Comparison of ENCODE assay signal across 11 cellular contexts in genomic region chr7:127598318-127598717, GRCh38. TPM values are rescaled to one million over a fixed set of nuclear protein-coding genes. Genes with fewer than 3 reads are reported as not detected.
DNase-seq lines count a peak whose midpoint lies in the region; ATAC-seq, FAIRE-seq and TF ChIP-seq lines count a peak whose summit lies in the region.
"Had no signal": no experiment of that assay in that cellular context is flagged by ENCODE, and none has a peak within 500 bp of the region (broad histone marks: within the 10 kb centered on the region; RNA-seq: fewer than 3 reads in every experiment).

No MANE protein-coding gene starts in this region.

- H3K27me3 ChIP-seq in keratinocyte (ENCODE audit: control insufficient read depth, extremely low read depth, insufficient read depth, low read length), result no peaks in the 10 kb centered on the region
- H3K27me3 ChIP-seq: heart right ventricle had no signal

- ATAC-seq in GM18502 (IDR thresholded peaks at IDR 0.05; ENCODE audit: poor library complexity, unreplicated experiment), result no peak
- no peak for ATAC-seq in naive thymus-derived CD8-positive, alpha-beta T cell
- ATAC-seq: heart right ventricle had no signal

- no peaks in the 10 kb centered on the region for H3K79me2 ChIP-seq in keratinocyte (ENCODE audit: control insufficient read depth, insufficient read depth, low read length)

- no peaks in the 10 kb centered on the region for H3K4me1 ChIP-seq in keratinocyte (ENCODE audit: control insufficient read depth, extremely low read depth, insufficient read depth, low read length)

- H3K4me3 ChIP-seq in keratinocyte (ENCODE audit: control insufficient read depth in 2 of 3, extremely low read depth in 1 of 3, insufficient read depth in 2 of 3, low read depth in 1 of 3, low read length in 3 of 3), result no peak overlapping the region
- H3K4me3 ChIP-seq: heart right ventricle had no signal

- no peak overlapping the region for H2AFZ ChIP-seq in keratinocyte (ENCODE audit: control insufficient read depth, low read length)

- no peaks in the 10 kb centered on the region for H4K20me1 ChIP-seq in keratinocyte (ENCODE audit: control insufficient read depth, extremely low read depth, insufficient read depth, low read length)

- no peaks in the 10 kb centered on the region for H3K36me3 ChIP-seq in keratinocyte (ENCODE audit: control insufficient read depth in 2 of 2, extremely low read depth in 1 of 2, insufficient read depth in 2 of 2, low read length in 2 of 2)
- H3K36me3 ChIP-seq: heart right ventricle had no signal

- H3K4me3 Mint-ChIP-seq in naive thymus-derived CD8-positive, alpha-beta T cell, result no peak overlapping the region

- no peak overlapping the region for H3K4me2 ChIP-seq in keratinocyte (ENCODE audit: control insufficient read depth, extremely low read depth, insufficient read depth, low read depth, low read length)

- peaks cover 0 to 3% (median 0%) of the 10 kb centered on the region in 4 donors for H3K4me1 Mint-ChIP-seq in naive thymus-derived CD8-positive, alpha-beta T cell

- peaks cover 0 to 11% (median 6%) of the 10 kb centered on the region in 3 donors for H3K36me3 Mint-ChIP-seq in naive thymus-derived CD8-positive, alpha-beta T cell

- DNase-seq in NCI-H69 (lab: John Stamatoyannopoulos, UW) (peak; percentile 73), keratinocyte (ENCODE audit: low read depth, low spot score) (no peak), GM03348 (ENCODE audit: low spot score) (no peak)
- DNase-seq in naive thymus-derived CD8-positive, alpha-beta T cell, result no peak
- DNase-seq: activated CD4-positive, CD25-positive, alpha-beta regulatory T cell; heart right ventricle; NCI-H524; stimulated activated CD8-positive, alpha-beta memory T cell treated with anti-CD3 and anti-CD28 coated beads, Interleukin-4, amount 100 ng/mL, for 48 hours had no signal

- H3K9me3 ChIP-seq in keratinocyte (ENCODE audit: control insufficient read depth, low read depth, low read length), result no peaks in the 10 kb centered on the region
- H3K9me3 ChIP-seq: heart right ventricle had no signal

- no peaks in the 10 kb centered on the region for H3K9me3 Mint-ChIP-seq in naive thymus-derived CD8-positive, alpha-beta T cell

- H3K27ac Mint-ChIP-seq in naive thymus-derived CD8-positive, alpha-beta T cell, result no peak overlapping the region

- H3K27me3 Mint-ChIP-seq in naive thymus-derived CD8-positive, alpha-beta T cell, result peaks cover 0 to 2% (median 0%) of the 10 kb centered on the region in 5 donors

- dilution Hi-C loops in keratinocyte (cut with MboI; ENCODE audit: extremely low pct_ligation_motif_present, low sequenced_read_pairs), result no loop called here

- POLR2A ChIA-PET in naive thymus-derived CD8-positive, alpha-beta T cell (lab: Charles Lee), result no interaction called here

- no peak overlapping the region for H3K9ac ChIP-seq in keratinocyte (ENCODE audit: control insufficient read depth, extremely low read depth, insufficient read depth, low read length)

- FAIRE-seq in keratinocyte (lab: Jason Lieb, UNC), result no peak

- TF ChIP-seq CTCF in GM12873 (IDR thresholded peaks at IDR 0.05; ENCODE audit: insufficient read depth, low read depth, low read length, missing control alignments) (peak; percentile 50), keratinocyte (optimal IDR thresholded peaks at IDR 0.05 in 1 of 3, IDR thresholded peaks at IDR 0.05 in 1 of 3, conservative IDR thresholded peaks at IDR 0.05 in 1 of 3; ENCODE audit: extremely low read depth in 1 of 3, insufficient read depth in 2 of 3, low read length in 3 of 3) (peak; percentile 44 to 68 (median 45))

- H3K9me1 ChIP-seq in keratinocyte (ENCODE audit: control insufficient read depth, extremely low read depth, insufficient read depth, low read length), result no peaks in the 10 kb centered on the region

- H3K27ac ChIP-seq in keratinocyte (ENCODE audit: control insufficient read depth, insufficient read depth, low read length), result no peak overlapping the region
- H3K27ac ChIP-seq: heart right ventricle had no signal

RNA-seq across cellular contexts. Expression of gene FSCN3, which starts 4.8 kb away (rescaled TPM):
- polyA plus RNA-seq in keratinocyte, result 0.31 to 1.2 TPM (median 0.51 TPM) in 3 replicates
- polyA plus RNA-seq in keratinocyte (2011; ENCODE audit: low read depth), result 0.16 TPM
- 0.46 and 0.87 TPM in 2 replicates for polyA plus RNA-seq in keratinocyte (2011; cell fraction: cytosol; rRNA removed)
- polyA plus RNA-seq in keratinocyte (2011; cell fraction: nucleus; rRNA removed), result 1.2 and 1.6 TPM in 2 replicates
- 0.61 and 0.83 TPM in 2 replicates for polyA plus RNA-seq in keratinocyte (2012; ENCODE audit: low replicate concordance)
- polyA minus RNA-seq in keratinocyte, result 1.2 TPM in 1 of 3 replicates, not detected in the others
- polyA minus RNA-seq in keratinocyte (2011; cell fraction: cytosol; rRNA and poly(A)+ RNA removed), result not detected
- polyA minus RNA-seq in keratinocyte (2011; cell fraction: nucleus; rRNA and poly(A)+ RNA removed), result not detected in 2 replicates
- total RNA-seq in naive thymus-derived CD8-positive, alpha-beta T cell, result 1 to 10 TPM; 4.6 to 7.4 TPM
- under 1 TPM; 0.29 to 0.57 (median 0.48) TPM for polyA plus RNA-seq in naive thymus-derived CD8-positive, alpha-beta T cell

RNA-seq across cellular contexts. Expression of gene ARF5, which starts 10.1 kb away (rescaled TPM):
- polyA plus RNA-seq in keratinocyte, result 258 to 322 TPM (median 274 TPM) in 3 replicates
- 663 TPM for polyA plus RNA-seq in keratinocyte (2011; ENCODE audit: low read depth)
- polyA plus RNA-seq in keratinocyte (2011; cell fraction: cytosol; rRNA removed), result 182 and 307 TPM in 2 replicates
- 127 and 141 TPM in 2 replicates for polyA plus RNA-seq in keratinocyte (2011; cell fraction: nucleus; rRNA removed)
- polyA plus RNA-seq in keratinocyte (2012; ENCODE audit: low replicate concordance), result 168 and 215 TPM in 2 replicates
- 106 to 236 TPM (median 144 TPM) in 3 replicates for polyA minus RNA-seq in keratinocyte
- 167 TPM for polyA minus RNA-seq in keratinocyte (2011; cell fraction: cytosol; rRNA and poly(A)+ RNA removed)
- polyA minus RNA-seq in keratinocyte (2011; cell fraction: nucleus; rRNA and poly(A)+ RNA removed), result 40.5 and 42.7 TPM in 2 replicates
- total RNA-seq in naive thymus-derived CD8-positive, alpha-beta T cell, result 10 to 100 TPM; 77.0 to 79.3 TPM
- 100 to 1,000 TPM; 146 to 156 (median 152) TPM for polyA plus RNA-seq in naive thymus-derived CD8-positive, alpha-beta T cell

RNA-seq across cellular contexts. Expression of gene GCC1, which starts 12.9 kb away (rescaled TPM):
- polyA plus RNA-seq in keratinocyte, result 8.7 to 9.5 TPM (median 8.9 TPM) in 3 replicates
- polyA plus RNA-seq in keratinocyte (2011; ENCODE audit: low read depth), result 14.9 TPM
- 9.2 and 10.0 TPM in 2 replicates for polyA plus RNA-seq in keratinocyte (2011; cell fraction: cytosol; rRNA removed)
- polyA plus RNA-seq in keratinocyte (2011; cell fraction: nucleus; rRNA removed), result 12.1 and 12.4 TPM in 2 replicates
- polyA plus RNA-seq in keratinocyte (2012; ENCODE audit: low replicate concordance), result 14.7 and 15.2 TPM in 2 replicates
- polyA minus RNA-seq in keratinocyte, result 14.7 to 16.9 TPM (median 16.6 TPM) in 3 replicates
- 13.2 TPM for polyA minus RNA-seq in keratinocyte (2011; cell fraction: cytosol; rRNA and poly(A)+ RNA removed)
- 9.4 and 15.2 TPM in 2 replicates for polyA minus RNA-seq in keratinocyte (2011; cell fraction: nucleus; rRNA and poly(A)+ RNA removed)
- 10 to 100 TPM; 20.8 to 23.5 TPM for total RNA-seq in naive thymus-derived CD8-positive, alpha-beta T cell
- 10 to 100 TPM in 1 of 3 donors, 1 to 10 TPM in 2; 7.9 to 14.5 (median 8.0) TPM for polyA plus RNA-seq in naive thymus-derived CD8-positive, alpha-beta T cell

RNA-seq across cellular contexts. Expression of gene PAX4, which starts 19.6 kb away (rescaled TPM):
- polyA plus RNA-seq in keratinocyte, result not detected in 3 replicates
- not detected for polyA plus RNA-seq in keratinocyte (2011; ENCODE audit: low read depth)
- polyA plus RNA-seq in keratinocyte (2011; cell fraction: cytosol; rRNA removed), result not detected in 2 replicates
- not detected in 2 replicates for polyA plus RNA-seq in keratinocyte (2011; cell fraction: nucleus; rRNA removed)
- not detected in 2 replicates for polyA plus RNA-seq in keratinocyte (2012; ENCODE audit: low replicate concordance)
- not detected in 3 replicates for polyA minus RNA-seq in keratinocyte
- not detected for polyA minus RNA-seq in keratinocyte (2011; cell fraction: cytosol; rRNA and poly(A)+ RNA removed)
- polyA minus RNA-seq in keratinocyte (2011; cell fraction: nucleus; rRNA and poly(A)+ RNA removed), result not detected in 2 replicates
- not detected for total RNA-seq in naive thymus-derived CD8-positive, alpha-beta T cell
- not detected for polyA plus RNA-seq in naive thymus-derived CD8-positive, alpha-beta T cell
- total RNA-seq: heart right ventricle, omental fat pad had no signal
- polyA plus RNA-seq: heart right ventricle had no signal

RNA-seq across cellular contexts. Expression of gene SND1, which starts 53.7 kb away (rescaled TPM):
- 140 to 173 TPM (median 150 TPM) in 3 replicates for polyA plus RNA-seq in keratinocyte
- 73.6 TPM for polyA plus RNA-seq in keratinocyte (2011; ENCODE audit: low read depth)
- polyA plus RNA-seq in keratinocyte (2011; cell fraction: cytosol; rRNA removed), result 131 and 140 TPM in 2 replicates
- 170 and 189 TPM in 2 replicates for polyA plus RNA-seq in keratinocyte (2011; cell fraction: nucleus; rRNA removed)
- polyA plus RNA-seq in keratinocyte (2012; ENCODE audit: low replicate concordance), result 102 and 186 TPM in 2 replicates
- polyA minus RNA-seq in keratinocyte, result 190 to 271 TPM (median 243 TPM) in 3 replicates
- polyA minus RNA-seq in keratinocyte (2011; cell fraction: cytosol; rRNA and poly(A)+ RNA removed), result 253 TPM
- 156 and 281 TPM in 2 replicates for polyA minus RNA-seq in keratinocyte (2011; cell fraction: nucleus; rRNA and poly(A)+ RNA removed)
- 100 to 1,000 TPM in 1 of 2 experiments, 10 to 100 TPM in 1; 99.8 to 105 TPM for total RNA-seq in naive thymus-derived CD8-positive, alpha-beta T cell
- polyA plus RNA-seq in naive thymus-derived CD8-positive, alpha-beta T cell, result 10 to 100 TPM; 80.1 to 86.0 (median 82.5) TPM
